ENCODE assay signal across 8 cellular contexts in the genomic region with DNA sequence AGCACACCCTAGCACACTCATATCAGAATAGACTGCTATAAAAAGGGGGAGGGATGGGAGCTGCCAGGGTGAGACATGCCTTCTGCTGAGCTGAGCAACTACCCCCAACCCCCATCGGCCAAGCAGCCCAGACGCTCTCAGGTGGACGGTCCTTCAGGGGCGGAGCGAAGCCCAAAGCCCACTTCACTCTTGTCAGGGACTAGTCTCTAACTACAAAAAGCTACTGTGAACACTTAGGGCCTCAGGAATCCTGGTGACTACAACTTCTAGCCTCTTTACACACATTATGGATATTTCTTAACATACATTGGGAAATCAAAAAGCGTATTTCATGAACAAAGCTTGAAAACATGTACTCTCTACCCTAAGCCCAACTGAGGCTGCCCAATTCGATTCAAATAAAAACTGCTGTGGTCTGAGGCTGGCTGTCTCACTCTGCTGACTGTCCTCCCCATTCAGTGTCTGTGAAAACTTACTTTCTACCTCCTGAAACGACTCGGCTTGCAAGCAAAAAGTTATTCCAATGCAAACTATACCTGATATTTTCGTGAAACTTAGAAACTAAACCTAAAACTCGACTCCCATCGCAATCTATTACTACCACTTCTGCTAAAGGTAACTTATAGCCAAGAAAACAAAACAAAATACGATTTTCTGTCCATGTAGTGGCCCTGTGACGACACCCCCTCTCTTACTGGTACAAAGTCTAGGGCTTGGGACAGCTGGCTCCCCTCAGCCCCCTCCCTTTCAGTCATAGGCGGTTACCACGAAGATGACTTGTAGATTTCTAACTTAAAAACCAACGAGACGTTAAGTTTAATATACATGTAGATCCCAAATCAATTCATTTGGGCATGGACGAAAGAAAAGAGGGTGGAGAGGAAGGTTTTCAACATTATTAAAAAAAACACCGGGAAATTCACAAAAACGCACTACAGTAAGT. TPM values are rescaled to one million over a fixed set of nuclear protein-coding genes. Genes with fewer than 3 reads are reported as not detected.
DNase-seq lines count a peak whose midpoint lies in the region; ATAC-seq and TF ChIP-seq lines count a peak whose summit lies in the region.

No MANE protein-coding gene starts in this region.

- TF ChIP-seq POLR2A in thyroid gland (IDR thresholded peaks at IDR 0.05), result peak in 1 of 2 donors; percentile 70

- 1 to 2% methylated on average over 21 of the region's 21 CpGs for WGBS in thyroid gland, 2 donors

- H3K36me3 ChIP-seq in BE2C (no peaks in the 10 kb centered on the region), lower lobe of right lung (no peaks in the 10 kb centered on the region), thyroid gland (no peaks in the 10 kb centered on the region)

- H3K27ac ChIP-seq in RWPE1 (peak overlapping the region; percentile 97), lower lobe of right lung (peak overlapping the region; percentile 99), thyroid gland (peak overlapping the region; percentile 99 to 100 (median 100))

- CTCF ChIA-PET in RWPE1 (lab: Yijun Ruan, JAX), result interaction anchor here (0.5 to 1.1 kb wide), 5 partner anchors 11 to 92 kb away, joined by 3 to 4 read pairs (median 3); no protein-coding TSS in a partner anchor

- DNase-seq in BE2C (no peak), HFF-Myc (ENCODE audit: extremely low read depth, low read depth) (no peak), RWPE1 (ENCODE audit: low spot score) (no peak), choroid plexus epithelial cell (ENCODE audit: low read depth) (peak; percentile 54), lower lobe of right lung (peak; percentile 69), thyroid gland (peak; percentile 89 to 90), NCI-H1694 treated with DMSO at 0.1 percent for 48 hours (lab: John Stamatoyannopoulos, UW) (no peak)

- POLR2A ChIA-PET in RWPE1 (lab: Yijun Ruan, JAX; ENCODE audit: low non-redundant PET), result interaction anchor here (1.5 kb wide), 1 partner anchor 97 kb away, joined by 6 read pairs; no protein-coding TSS in a partner anchor

- ATAC-seq in lower lobe of right lung (peak; percentile 1 to 26), GM21360 (IDR thresholded peaks at IDR 0.05; ENCODE audit: unreplicated experiment) (no peak)

- no peaks in the 10 kb centered on the region; the same call in 1 of the 2 replicates for H3K4me1 ChIP-seq in BE2C
- H3K4me1 ChIP-seq in lower lobe of right lung, result peaks cover 57% of the 10 kb centered on the region
- H3K4me1 ChIP-seq in thyroid gland, result peaks cover 25 to 46% of the 10 kb centered on the region in 2 donors

- H3K27me3 ChIP-seq in BE2C (no peaks in the 10 kb centered on the region), lower lobe of right lung (ENCODE audit: low read depth) (no peaks in the 10 kb centered on the region), thyroid gland (no peaks in the 10 kb centered on the region)

- H3K4me3 ChIP-seq in BE2C (ENCODE audit: low read depth, low read length), result peak overlapping the region; percentile 70
- H3K4me3 ChIP-seq in HFF-Myc (replicated peaks; ENCODE audit: low read depth, low read length), result peak overlapping the region; percentile 73
- H3K4me3 ChIP-seq in choroid plexus epithelial cell (ENCODE audit: low read depth, low read length), result peak overlapping the region; percentile 73
- peak overlapping the region; percentile 84 for H3K4me3 ChIP-seq in lower lobe of right lung
- peak overlapping the region; percentile 91 to 94 (median 94) for H3K4me3 ChIP-seq in thyroid gland (replicated peaks in 1 of 3)

- TF ChIP-seq CTCF in BE2C (IDR thresholded peaks at IDR 0.05; ENCODE audit: low read depth, low read length) (no peak), HFF-Myc (IDR thresholded peaks at IDR 0.05; ENCODE audit: low read depth, low read length, missing control alignments) (no peak), RWPE1 (conservative IDR thresholded peaks at IDR 0.05; ENCODE audit: low read depth) (no peak), choroid plexus epithelial cell (conservative IDR thresholded peaks at IDR 0.05; ENCODE audit: low read depth, low read length) (no peak), lower lobe of right lung (IDR thresholded peaks at IDR 0.05) (no peak), thyroid gland (IDR thresholded peaks at IDR 0.05) (no peak)

- no peaks in the 10 kb centered on the region for H3K9me3 ChIP-seq in BE2C
- no peaks in the 10 kb centered on the region for H3K9me3 ChIP-seq in lower lobe of right lung
- no peaks in the 10 kb centered on the region for H3K9me3 ChIP-seq in thyroid gland

- intact Hi-C loops in lower lobe of right lung (cut with DNase I) (no loop called here), thyroid gland (cut with DNase I) (loop anchor here (5.0 kb wide), 1 partner anchor 100 kb away; no protein-coding TSS in a partner anchor)

RNA-seq across cellular contexts. Expression of a gene that starts 1.2 kb away (rescaled TPM):
- polyA plus RNA-seq in BE2C (2012; ENCODE audit: insufficient read depth, insufficient read length, low read depth), result 7.0 TPM
- total RNA-seq in lower lobe of right lung, result 20.1 TPM
- 10 to 100 TPM; 13.7 to 17.3 (median 16.6) TPM for total RNA-seq in thyroid gland

Comparison
In these comparisons a context has a peak if more than half of its experiments do, and no peak if none do; other contexts are left out.
1. DNase-seq: peak in choroid plexus epithelial cell (single experiment), lower lobe of right lung (single experiment) and thyroid gland (2 of 2); none in BE2C (single experiment), HFF-Myc (single experiment), RWPE1 (single experiment) and NCI-H1694 treated with DMSO at 0.1 percent for 48 hours (single experiment).
2. Peak in every context shown above with its lines, with median percentiles within 50 percentile points of each other: H3K4me3 ChIP-seq and H3K27ac ChIP-seq.